27 cellular contexts compared by ENCODE assay signal in genomic region chr15:68148039-68148438, GRCh38. TPM values are rescaled to one million over a fixed set of nuclear protein-coding genes. Genes with fewer than 3 reads are reported as not detected.
DNase-seq lines count a peak whose midpoint lies in the region; ATAC-seq and TF ChIP-seq lines count a peak whose summit lies in the region.
"Had no signal": no experiment of that assay in that cellular context is flagged by ENCODE, and none has a peak within 500 bp of the region (broad histone marks: within the 10 kb centered on the region; RNA-seq: fewer than 3 reads in every experiment).

No MANE protein-coding gene starts in this region.

- H3K27me3 ChIP-seq in brain microvascular endothelial cell (replicated peaks) = no peaks in the 10 kb centered on the region
- H3K27me3 ChIP-seq: dorsolateral prefrontal cortex, thyroid gland had no signal

- no peaks in the 10 kb centered on the region for H3K27me3 Mint-ChIP-seq in activated CD4-positive, alpha-beta memory T cell treated with anti-CD3 and anti-CD28 coated beads for 36 hours
- H3K27me3 Mint-ChIP-seq in activated CD4-positive, alpha-beta memory T cell treated with anti-CD3 and anti-CD28 coated beads, Interleukin-2, amount 10 ng/mL, durations not matched to agents 7 days and 5 days = no peaks in the 10 kb centered on the region
- no peaks in the 10 kb centered on the region for H3K27me3 Mint-ChIP-seq in progenitor cell of endocrine pancreas

- no peak overlapping the region for H3K4me3 ChIP-seq in HEK293 (ENCODE audit: low read depth, low read length)
- H3K4me3 ChIP-seq in brain microvascular endothelial cell (ENCODE audit: low read depth, low read length) = no peak overlapping the region
- H3K4me3 ChIP-seq: dorsolateral prefrontal cortex, thyroid gland had no signal

- CTCF ChIA-PET in activated CD4-positive, alpha-beta memory T cell treated with anti-CD3 and anti-CD28 coated beads for 36 hours (lab: Charles Lee) = no interaction called here
- CTCF ChIA-PET in activated CD4-positive, alpha-beta memory T cell treated with anti-CD3 and anti-CD28 coated beads, Interleukin-2, amount 10 ng/mL, durations not matched to agents 7 days and 5 days (lab: Charles Lee) = no interaction called here
- CTCF ChIA-PET in HEK293 (lab: Yijun Ruan, JAX) = no interaction called here

- H3K36me3 ChIP-seq in HEK293 (ENCODE audit: control insufficient read depth in 2 of 2, insufficient read depth in 1 of 2, low read length in 2 of 2) (peaks cover 9 to 17% of the 10 kb centered on the region in 2 experiments), brain microvascular endothelial cell (replicated peaks) (no peaks in the 10 kb centered on the region)

- intact Hi-C loops in activated CD4-positive, alpha-beta memory T cell treated with anti-CD3 and anti-CD28 coated beads for 36 hours (cut with micrococcal nuclease) = no loop called here

- H3K27ac Mint-ChIP-seq in activated CD4-positive, alpha-beta memory T cell treated with anti-CD3 and anti-CD28 coated beads for 36 hours = peak overlapping the region; percentile 3
- H3K27ac Mint-ChIP-seq in activated CD4-positive, alpha-beta memory T cell treated with anti-CD3 and anti-CD28 coated beads, Interleukin-2, amount 10 ng/mL, durations not matched to agents 7 days and 5 days = no peak overlapping the region
- H3K27ac Mint-ChIP-seq in progenitor cell of endocrine pancreas = peak overlapping the region; percentile 59
- H3K27ac Mint-ChIP-seq: T-helper 1 cell treated with Interleukin-12 subunit alpha and Interleukin-12 subunit beta and Interleukin-4 antibody, amounts not matched to agents 30 μg/mL and 1 μg/mL, for 36 hours had no signal

- no peaks in the 10 kb centered on the region for H3K4me1 ChIP-seq in HEK293 (ENCODE audit: control insufficient read depth, insufficient read depth, low read length)

- H3K36me3 Mint-ChIP-seq in activated CD4-positive, alpha-beta memory T cell treated with anti-CD3 and anti-CD28 coated beads for 36 hours = peaks cover 23% of the 10 kb centered on the region
- peaks cover 39% of the 10 kb centered on the region for H3K36me3 Mint-ChIP-seq in activated CD4-positive, alpha-beta memory T cell treated with anti-CD3 and anti-CD28 coated beads, Interleukin-2, amount 10 ng/mL, durations not matched to agents 7 days and 5 days (ENCODE audit: low read depth)
- H3K36me3 Mint-ChIP-seq in progenitor cell of endocrine pancreas (ENCODE audit: insufficient read depth) = peaks cover 17% of the 10 kb centered on the region

- no peak overlapping the region for H3K4me3 Mint-ChIP-seq in activated CD4-positive, alpha-beta memory T cell treated with anti-CD3 and anti-CD28 coated beads for 36 hours
- no peak overlapping the region for H3K4me3 Mint-ChIP-seq in activated CD4-positive, alpha-beta memory T cell treated with anti-CD3 and anti-CD28 coated beads, Interleukin-2, amount 10 ng/mL, durations not matched to agents 7 days and 5 days
- H3K4me3 Mint-ChIP-seq in progenitor cell of endocrine pancreas (ENCODE audit: low read depth) = no peak overlapping the region
- H3K4me3 Mint-ChIP-seq: T-helper 1 cell treated with Interleukin-12 subunit alpha and Interleukin-12 subunit beta and Interleukin-4 antibody, amounts not matched to agents 30 μg/mL and 1 μg/mL, for 36 hours had no signal

- in situ Hi-C loops in brain microvascular endothelial cell (cut with HindIII; ENCODE audit: low pct_ligation_motif_present, low sequenced_read_pairs) = no loop called here

- H3K27ac ChIP-seq in HEK293 (ENCODE audit: extremely low read depth, low read depth, low read length) (no peak overlapping the region), brain microvascular endothelial cell (no peak overlapping the region)
- H3K27ac ChIP-seq: dorsolateral prefrontal cortex, HL-60, RWPE1, thyroid gland had no signal

- H3K9me3 Mint-ChIP-seq in activated CD4-positive, alpha-beta memory T cell treated with anti-CD3 and anti-CD28 coated beads for 36 hours = no peaks in the 10 kb centered on the region
- H3K9me3 Mint-ChIP-seq in activated CD4-positive, alpha-beta memory T cell treated with anti-CD3 and anti-CD28 coated beads, Interleukin-2, amount 10 ng/mL, durations not matched to agents 7 days and 5 days = no peaks in the 10 kb centered on the region
- H3K9me3 Mint-ChIP-seq in progenitor cell of endocrine pancreas (ENCODE audit: low read depth) = no peaks in the 10 kb centered on the region
- H3K9me3 Mint-ChIP-seq: T-helper 1 cell treated with Interleukin-12 subunit alpha and Interleukin-12 subunit beta and Interleukin-4 antibody, amounts not matched to agents 30 μg/mL and 1 μg/mL, for 36 hours had no signal

- no peak for TF ChIP-seq CTCF in HEK293 (tag by site-specific recombination; IDR thresholded peaks at IDR 0.05)
- TF ChIP-seq CTCF in progenitor cell of endocrine pancreas (IDR thresholded peaks at IDR 0.05; ENCODE audit: unreplicated experiment) = no peak
- TF ChIP-seq CTCF in brain microvascular endothelial cell (IDR thresholded peaks at IDR 0.05; ENCODE audit: low read depth, low read length, missing control alignments) = no peak

- H3K9me3 ChIP-seq in HEK293 (ENCODE audit: control insufficient read depth, insufficient read depth, low read depth, low read length) = no peaks in the 10 kb centered on the region
- H3K9me3 ChIP-seq: thyroid gland had no signal

- DNase-seq in activated CD4-positive, alpha-beta memory T cell treated with anti-CD3 and anti-CD28 coated beads for 36 hours = no peak
- DNase-seq in activated CD4-positive, alpha-beta memory T cell treated with anti-CD3 and anti-CD28 coated beads, Interleukin-2, amount 10 ng/mL, durations not matched to agents 7 days and 5 days = no peak
- DNase-seq in progenitor cell of endocrine pancreas (ENCODE audit: low spot score, unreplicated experiment) (no peak), brain microvascular endothelial cell (no peak)
- DNase-seq: 8988T; activated CD4-positive, alpha-beta T cell treated with anti-CD3 and anti-CD28 coated beads for 4 hours; activated naive CD4-positive, alpha-beta T cell treated with anti-CD3 and anti-CD28 coated beads, Interleukin-2, amount 50 U/mL, for 16 hours; central memory CD4-positive, alpha-beta T cell; dorsolateral prefrontal cortex; HCEC 1CT; kidney glomerular epithelial cell; mesendoderm; NCI-H1092 treated with DMSO at 0.1 percent for 48 hours; NCI-H187 treated with DMSO at 0.1 percent for 48 hours; NCI-H226; NCI-H774; posterior cingulate gyrus; stimulated activated naive CD8-positive, alpha-beta T cell treated with anti-CD3 and anti-CD28 coated beads, Interleukin-15, Interleukin-2, amounts not matched to agents 100 U/mL and 50 U/mL, for 24 hours; thyroid gland had no signal

- POLR2A ChIA-PET in activated CD4-positive, alpha-beta memory T cell treated with anti-CD3 and anti-CD28 coated beads for 36 hours (lab: Charles Lee) = no interaction called here
- POLR2A ChIA-PET in activated CD4-positive, alpha-beta memory T cell treated with anti-CD3 and anti-CD28 coated beads, Interleukin-2, amount 10 ng/mL, durations not matched to agents 7 days and 5 days (lab: Charles Lee) = no interaction called here
- POLR2A ChIA-PET in HEK293 (lab: Yijun Ruan, JAX) = no interaction called here

- peaks cover 13% of the 10 kb centered on the region for H3K4me1 Mint-ChIP-seq in activated CD4-positive, alpha-beta memory T cell treated with anti-CD3 and anti-CD28 coated beads for 36 hours (ENCODE audit: low read depth)
- H3K4me1 Mint-ChIP-seq in activated CD4-positive, alpha-beta memory T cell treated with anti-CD3 and anti-CD28 coated beads, Interleukin-2, amount 10 ng/mL, durations not matched to agents 7 days and 5 days = peaks cover 10% of the 10 kb centered on the region
- H3K4me1 Mint-ChIP-seq in progenitor cell of endocrine pancreas (ENCODE audit: low read depth) = peaks cover 9% of the 10 kb centered on the region

- ATAC-seq in esophagus mucosa (peak; percentile 25), GM19035 (IDR thresholded peaks at IDR 0.05; ENCODE audit: unreplicated experiment) (no peak), GM18511 (IDR thresholded peaks at IDR 0.05; ENCODE audit: unreplicated experiment) (no peak)
- ATAC-seq: sciatic nerve; stimulated activated naive CD8-positive, alpha-beta T cell treated with anti-CD3 and anti-CD28 coated beads, Interleukin-15, Interleukin-2, amounts not matched to agents 100 U/mL and 50 U/mL, for 24 hours had no signal

TF ChIP-seq in HEK293, 187 proteins besides CTCF, POLR2A, EP300 and RAD21:
- no peak for TF ChIP-seq HOXD13 (CRISPR knock-in tag; IDR thresholded peaks at IDR 0.05; ENCODE audit: borderline replicate concordance)
- TF ChIP-seq PRDM10 (tag by site-specific recombination; IDR thresholded peaks at IDR 0.05) = peak; percentile 68
- TF ChIP-seq ZFHX2 (tag by site-specific recombination; conservative IDR thresholded peaks at IDR 0.05) = peak; percentile 28; the same call in 1 of the 2 replicates

RNA-seq across cellular contexts. Expression of gene CALML4, which starts 57.1 kb away (rescaled TPM):
- total RNA-seq in activated CD4-positive, alpha-beta memory T cell treated with anti-CD3 and anti-CD28 coated beads for 36 hours = 1 to 10 TPM; 5.3 to 7.0 TPM
- 10 to 100 TPM; 12.9 to 13.1 TPM for total RNA-seq in activated CD4-positive, alpha-beta memory T cell treated with anti-CD3 and anti-CD28 coated beads, Interleukin-2, amount 10 ng/mL, durations not matched to agents 7 days and 5 days
- total RNA-seq in esophagus mucosa (2.9 TPM), progenitor cell of endocrine pancreas (9.7 and 11.9 TPM in 2 replicates)
